ENCODE assay signal across 13 cellular contexts in the genomic region with DNA sequence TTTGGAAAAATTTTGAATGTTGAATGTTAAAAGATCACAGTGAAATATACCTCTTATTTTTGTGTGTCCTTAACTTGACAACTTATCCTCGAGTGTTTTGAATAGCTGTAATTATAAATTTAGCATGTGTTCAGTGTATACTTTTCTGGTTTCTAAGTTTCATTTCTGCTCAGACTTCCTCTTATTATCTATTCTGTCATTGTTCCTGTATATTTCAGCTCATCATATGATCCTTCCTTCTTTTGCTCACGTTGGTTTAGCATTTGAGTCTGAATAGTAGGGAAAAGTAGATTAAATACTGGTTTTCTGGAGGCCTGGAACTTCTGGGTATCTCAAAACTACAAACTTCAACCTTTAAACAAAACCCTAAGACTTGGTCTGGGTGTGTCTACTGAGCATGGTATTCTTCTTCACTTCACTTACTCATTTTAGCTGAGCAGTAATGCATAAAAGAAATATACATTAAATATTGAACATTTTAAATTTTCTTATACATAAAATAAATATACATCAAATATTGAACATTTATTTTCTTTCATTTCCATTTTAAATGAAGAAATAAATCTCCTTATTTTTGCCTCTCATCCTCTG. TPM values are rescaled to one million over a fixed set of nuclear protein-coding genes. Genes with fewer than 3 reads are reported as not detected.
A peak's percentile ranks its signal among the peaks of the same experiment; 100 is the strongest.
DNase-seq lines count a peak whose midpoint lies in the region; ATAC-seq and TF ChIP-seq lines count a peak whose summit lies in the region.
"Had no signal": no experiment of that assay in that cellular context is flagged by ENCODE, and none has a peak within 500 bp of the region (broad histone marks: within the 10 kb centered on the region; RNA-seq: fewer than 3 reads in every experiment).

No MANE protein-coding gene starts in this region.

- H3K27ac ChIP-seq in SK-N-MC (peak overlapping the region; percentile 48; the same call in 1 of the 2 replicates), breast epithelium (no peak overlapping the region)

- H3K27ac Mint-ChIP-seq in activated naive CD4-positive, alpha-beta T cell treated with anti-CD3 and anti-CD28 coated beads, Interleukin-2, amount 50 U/mL, for 24 hours: peak overlapping the region; percentile 66
- H3K27ac Mint-ChIP-seq: GM23338 had no signal

- peaks cover 16% of the 10 kb centered on the region for H3K9me3 Mint-ChIP-seq in activated naive CD4-positive, alpha-beta T cell treated with anti-CD3 and anti-CD28 coated beads, Interleukin-2, amount 50 U/mL, for 24 hours
- H3K9me3 Mint-ChIP-seq: GM23338 had no signal

- no peaks in the 10 kb centered on the region for H3K27me3 Mint-ChIP-seq in activated naive CD4-positive, alpha-beta T cell treated with anti-CD3 and anti-CD28 coated beads, Interleukin-2, amount 50 U/mL, for 24 hours
- H3K27me3 Mint-ChIP-seq: effector memory CD8-positive, alpha-beta T cell had no signal

- TF ChIP-seq CTCF in breast epithelium (IDR thresholded peaks at IDR 0.05) (no peak), GM13977 (IDR thresholded peaks at IDR 0.05; ENCODE audit: extremely low read depth, insufficient read depth, missing control alignments) (no peak)

- no peak overlapping the region for H3K9ac ChIP-seq in SK-N-MC (ENCODE audit: insufficient read length)

- in situ Hi-C loops in GM13977 (cut with MboI; ENCODE audit: low pct_unique_long_range_greater_than_20kb, low sequenced_read_pairs, unreplicated experiment): no loop called here

- intact Hi-C loops in breast epithelium (cut with DNase I; ENCODE audit: low total_unique reads): loop anchor here (10.0 kb wide), 1 partner anchor 891 kb away; no protein-coding TSS in a partner anchor

- H3K36me3 ChIP-seq in SK-N-MC (ENCODE audit: insufficient read depth, low read length) (no peaks in the 10 kb centered on the region; the same call in 1 of the 2 replicates), breast epithelium (no peaks in the 10 kb centered on the region)

- H3K27me3 ChIP-seq in breast epithelium: no peaks in the 10 kb centered on the region

- TF ChIP-seq POLR2A in breast epithelium (IDR thresholded peaks at IDR 0.05): no peak

- H3K4me1 Mint-ChIP-seq in activated naive CD4-positive, alpha-beta T cell treated with anti-CD3 and anti-CD28 coated beads, Interleukin-2, amount 50 U/mL, for 24 hours: peaks cover 68% of the 10 kb centered on the region

- H3K4me3 ChIP-seq in SK-N-MC (peak overlapping the region; percentile 12; the same call in 1 of the 2 replicates), breast epithelium (no peak overlapping the region)
- H3K4me3 ChIP-seq: GM23338 had no signal

- no peaks in the 10 kb centered on the region for H3K4me1 ChIP-seq in breast epithelium

- peak; percentile 87 for ATAC-seq in HG03025 (IDR thresholded peaks at IDR 0.05; ENCODE audit: low FRiP score, unreplicated experiment)
- ATAC-seq: effector memory CD8-positive, alpha-beta T cell; GM23338; left ventricle myocardium superior had no signal

- peaks cover 9% of the 10 kb centered on the region for H3K36me3 Mint-ChIP-seq in activated naive CD4-positive, alpha-beta T cell treated with anti-CD3 and anti-CD28 coated beads, Interleukin-2, amount 50 U/mL, for 24 hours

- no peak for DNase-seq in activated naive CD4-positive, alpha-beta T cell (lab: John Stamatoyannopoulos, UW)
- no peak for DNase-seq in SK-N-MC (ENCODE audit: low read depth, low spot score)
- peak; percentile 33 for DNase-seq in superior temporal gyrus (ENCODE audit: extremely low spot score)
- no peak for DNase-seq in breast epithelium (ENCODE audit: low spot score in 2 of 2)
- DNase-seq in GM13977 (ENCODE audit: low spot score): no peak
- no peak for DNase-seq in NCI-H748 (lab: John Stamatoyannopoulos, UW; ENCODE audit: unreplicated experiment)
- DNase-seq: activated CD4-positive, alpha-beta T cell treated with anti-CD3 and anti-CD28 coated beads for 48 hours; effector memory CD8-positive, alpha-beta T cell; left ventricle myocardium superior; stimulated activated CD4-positive, alpha-beta T cell treated with anti-CD3 and anti-CD28 coated beads, Interleukin-2, amount 100 ng/mL, for 48 hours had no signal

- peak overlapping the region; percentile 47 for H3K4me3 Mint-ChIP-seq in activated naive CD4-positive, alpha-beta T cell treated with anti-CD3 and anti-CD28 coated beads, Interleukin-2, amount 50 U/mL, for 24 hours
- H3K4me3 Mint-ChIP-seq: GM23338 had no signal

- H3K9me3 ChIP-seq in SK-N-MC (ENCODE audit: low read depth, low read length): no peaks in the 10 kb centered on the region
- no peaks in the 10 kb centered on the region for H3K9me3 ChIP-seq in breast epithelium

RNA-seq across cellular contexts. Expression of a gene that starts 3.3 kb away (rescaled TPM):
- not detected for total RNA-seq in breast epithelium
- total RNA-seq: GM23338, left ventricle myocardium superior had no signal
